ENCODE assay signal across 1 cellular context in genomic region chr2:118443596-118443995, GRCh38.
TF ChIP-seq lines count a peak whose summit lies in the region.

No MANE protein-coding gene starts in this region.

TF ChIP-seq in H1, 55 proteins besides CTCF, POLR2A, EP300 and RAD21 (continued from another document):
- no peak for TF ChIP-seq CHD7 (IDR thresholded peaks at IDR 0.05; ENCODE audit: insufficient replicate concordance, low read length)
- TF ChIP-seq KDM5A (IDR thresholded peaks at IDR 0.05; ENCODE audit: low read length), result no peak
- TF ChIP-seq ATF3 (IDR thresholded peaks at IDR 0.05; ENCODE audit: insufficient read depth, low read depth, low read length), result no peak
- no peak for TF ChIP-seq CREB1 (IDR thresholded peaks at IDR 0.05)
